Comparison of ENCODE assay signal across 8 cellular contexts in the genomic region with DNA sequence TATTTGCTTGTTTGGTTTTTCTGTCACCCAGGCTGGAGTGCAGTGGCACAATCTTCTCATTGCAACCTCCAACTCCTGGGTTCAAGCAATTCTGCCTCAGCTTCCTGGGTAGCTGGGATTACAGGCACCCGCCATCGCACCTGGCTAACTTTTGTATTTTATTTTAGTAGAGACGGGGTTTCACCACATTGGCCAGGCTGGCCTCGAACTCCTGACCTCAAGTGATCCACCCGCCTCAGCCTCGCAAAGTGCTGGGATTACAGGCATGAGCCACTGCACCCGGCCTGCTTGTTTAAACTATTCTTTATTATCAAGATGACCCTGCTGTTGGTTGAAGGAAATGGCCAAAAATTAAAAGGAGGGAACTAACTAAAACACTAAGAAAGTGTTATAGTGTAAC. TPM values are rescaled to one million over a fixed set of nuclear protein-coding genes. Genes with fewer than 3 reads are reported as not detected.
DNase-seq lines count a peak whose midpoint lies in the region; ATAC-seq, FAIRE-seq and TF ChIP-seq lines count a peak whose summit lies in the region.
"Not testable (repeated sequence)": the region's sequence is repeated elsewhere in the genome, so short reads cannot be mapped to it uniquely, and the experiment has no call there.

No MANE protein-coding gene starts in this region.

- POLR2A ChIA-PET in OCI-LY7 (lab: Charles Lee): interaction anchor here (0.5 to 3.1 kb wide), 5 partner anchors 8 to 46 kb away, joined by 3 to 10 read pairs (median 3); no protein-coding TSS in a partner anchor
- POLR2A ChIA-PET in activated CD8-positive, alpha-beta T cell treated with anti-CD3 and anti-CD28 coated beads for 36 hours (lab: Charles Lee); HepG2 (lab: Yijun Ruan, JAX): not testable (repeated sequence)

- not testable (repeated sequence) for H3K9ac ChIP-seq in BLaER1; HepG2 (ENCODE audit: insufficient read depth, low read depth, low read length)

- H3K4me1 Mint-ChIP-seq in activated CD8-positive, alpha-beta T cell treated with anti-CD3 and anti-CD28 coated beads for 36 hours (ENCODE audit: low read depth): peaks cover 78% of the 10 kb centered on the region
- H3K4me1 Mint-ChIP-seq in activated T-helper 17 cell treated with anti-CD3 and anti-CD28 coated beads, Interleukin-2, amount 50 U/mL, for 72 hours: peaks cover 44% of the 10 kb centered on the region
- peaks cover 56 to 90% of the 10 kb centered on the region in 2 donors for H3K4me1 Mint-ChIP-seq in effector memory CD8-positive, alpha-beta T cell (ENCODE audit: low read depth in 2 of 2)

- TF ChIP-seq CTCF in OCI-LY7 (conservative IDR thresholded peaks at IDR 0.05; ENCODE audit: low read length); activated CD8-positive, alpha-beta T cell treated with anti-CD3 and anti-CD28 coated beads for 36 hours (IDR thresholded peaks at IDR 0.05); HepG2 (CRISPR knock-in tag; IDR thresholded peaks at IDR 0.05): not testable (repeated sequence)

- in situ Hi-C loops in HepG2 (cut with HindIII; ENCODE audit: extremely low pct_ligation_motif_present, low pct_unique_long_range_greater_than_20kb): loop anchor here (10.0 kb wide), 1 partner anchor 251 kb away; no protein-coding TSS in a partner anchor

- not testable (repeated sequence) for H3K9me3 Mint-ChIP-seq in activated CD8-positive, alpha-beta T cell treated with anti-CD3 and anti-CD28 coated beads for 36 hours; activated T-helper 17 cell treated with anti-CD3 and anti-CD28 coated beads, Interleukin-2, amount 50 U/mL, for 72 hours; effector memory CD8-positive, alpha-beta T cell

- peak overlapping the region; percentile 32 for H3K27ac Mint-ChIP-seq in activated CD8-positive, alpha-beta T cell treated with anti-CD3 and anti-CD28 coated beads for 36 hours
- H3K27ac Mint-ChIP-seq in activated T-helper 17 cell treated with anti-CD3 and anti-CD28 coated beads, Interleukin-2, amount 50 U/mL, for 72 hours: not testable (repeated sequence)
- peak overlapping the region; percentile 46 to 56 for H3K27ac Mint-ChIP-seq in effector memory CD8-positive, alpha-beta T cell

- CTCF ChIA-PET in OCI-LY7 (lab: Charles Lee; ENCODE audit: unreplicated experiment); HepG2 (lab: Yijun Ruan, JAX; ENCODE audit: low intra/inter-chr PET ratio, low total read pairs): not testable (repeated sequence)
- CTCF ChIA-PET in activated CD8-positive, alpha-beta T cell treated with anti-CD3 and anti-CD28 coated beads for 36 hours (lab: Charles Lee): interaction anchor here (0.6 to 0.8 kb wide), 2 partner anchors 21 to 129 kb away, joined by 3 read pairs; no protein-coding TSS in a partner anchor

- not testable (repeated sequence) for TF ChIP-seq EP300 in HepG2 (IDR thresholded peaks at IDR 0.05; ENCODE audit: low read depth in 2 of 2, low read length in 2 of 2); HepG2 (CRISPR knock-in tag; IDR thresholded peaks at IDR 0.05; ENCODE audit: borderline replicate concordance)

- H3K4me3 Mint-ChIP-seq in activated CD8-positive, alpha-beta T cell treated with anti-CD3 and anti-CD28 coated beads for 36 hours: not testable (repeated sequence)
- peak overlapping the region; percentile 44 for H3K4me3 Mint-ChIP-seq in activated T-helper 17 cell treated with anti-CD3 and anti-CD28 coated beads, Interleukin-2, amount 50 U/mL, for 72 hours
- H3K4me3 Mint-ChIP-seq in effector memory CD8-positive, alpha-beta T cell: peak overlapping the region; percentile 58 to 67

- H3K9me2 ChIP-seq in OCI-LY7 (ENCODE audit: insufficient read depth, low read length): not testable (repeated sequence)

- H3K36me3 Mint-ChIP-seq in activated CD8-positive, alpha-beta T cell treated with anti-CD3 and anti-CD28 coated beads for 36 hours (ENCODE audit: low read depth): peaks cover 34% of the 10 kb centered on the region
- H3K36me3 Mint-ChIP-seq in activated T-helper 17 cell treated with anti-CD3 and anti-CD28 coated beads, Interleukin-2, amount 50 U/mL, for 72 hours (ENCODE audit: low read depth): peaks cover 88% of the 10 kb centered on the region
- H3K36me3 Mint-ChIP-seq in effector memory CD8-positive, alpha-beta T cell (ENCODE audit: insufficient read depth): peaks cover 66% of the 10 kb centered on the region

- H3K27me3 ChIP-seq in BLaER1; HepG2 (ENCODE audit: control insufficient read depth in 1 of 2, insufficient read depth in 2 of 2, low read length in 2 of 2): not testable (repeated sequence)

- not testable (repeated sequence) for ATAC-seq in activated CD8-positive, alpha-beta T cell treated with anti-CD3 and anti-CD28 coated beads for 36 hours; activated T-helper 17 cell treated with anti-CD3 and anti-CD28 coated beads, Interleukin-2, amount 50 U/mL, for 72 hours (replicated peaks); effector memory CD8-positive, alpha-beta T cell (replicated peaks); HepG2

- not testable (repeated sequence) for DNase-seq in GM12892 (ENCODE audit: insufficient read length); OCI-LY7 (ENCODE audit: low spot score); activated CD8-positive, alpha-beta T cell treated with anti-CD3 and anti-CD28 coated beads for 36 hours; effector memory CD8-positive, alpha-beta T cell; HepG2 (ENCODE audit: low spot score)
- peak; percentile 21 for DNase-seq in stimulated activated CD8-positive, alpha-beta memory T cell treated with anti-CD3 and anti-CD28 coated beads, Interleukin-4, amount 100 ng/mL, for 48 hours

- not testable (repeated sequence) for H3K9me3 ChIP-seq in BLaER1; OCI-LY7 (ENCODE audit: low read length); HepG2 (ENCODE audit: low read length)

- FAIRE-seq in GM12892 (lab: Jason Lieb, UNC); HepG2 (lab: Jason Lieb, UNC): not testable (repeated sequence)

- TF ChIP-seq RAD21 in HepG2 (CRISPR knock-in tag; IDR thresholded peaks at IDR 0.05): not testable (repeated sequence)

- intact Hi-C loops in OCI-LY7 (cut with micrococcal nuclease; ENCODE audit: unreplicated experiment): loop anchor here (5.0 kb wide), 1 partner anchor 93 kb away; no protein-coding TSS in a partner anchor
- intact Hi-C loops in activated CD8-positive, alpha-beta T cell treated with anti-CD3 and anti-CD28 coated beads for 36 hours (cut with micrococcal nuclease): not testable (repeated sequence)
- intact Hi-C loops in HepG2 (cut with micrococcal nuclease; ENCODE audit: unreplicated experiment): loop anchor here (5.0 kb wide), 1 partner anchor 93 kb away; no protein-coding TSS in a partner anchor

- not testable (repeated sequence) for H2AFZ ChIP-seq in OCI-LY7 (ENCODE audit: low read length); HepG2 (ENCODE audit: low read length)

- H3K4me3 ChIP-seq in BLaER1; OCI-LY7 (ENCODE audit: low read depth, low read length, poor library complexity, severe bottlenecking); HepG2 (replicated peaks in 1 of 3; ENCODE audit: insufficient read depth in 1 of 3, low read depth in 2 of 3, low read length in 3 of 3): not testable (repeated sequence)

- TF ChIP-seq POLR2A in GM12892 (IDR thresholded peaks at IDR 0.05; ENCODE audit: low read depth, low read length): 0 out of 2 replicates have a peak, but pooled peaks have one; percentile 26
- TF ChIP-seq POLR2A in HepG2 (IDR thresholded peaks at IDR 0.05; ENCODE audit: insufficient read depth in 1 of 2, low read depth in 2 of 2, low read length in 2 of 2): not testable (repeated sequence)

- WGBS in HepG2 (ENCODE audit: low lambda C conversion rate): 56% methylated on average over 7 of the region's 7 CpGs

- H3K79me2 ChIP-seq in OCI-LY7 (ENCODE audit: insufficient read depth, low read depth, low read length) (peaks cover 100% of the 10 kb centered on the region), HepG2 (ENCODE audit: insufficient read depth, low read length) (peaks cover 100% of the 10 kb centered on the region)

- not testable (repeated sequence) for BruUV-seq in OCI-LY7 (replicated peaks; lab: Mats Ljungman, UMichigan); HepG2 (replicated peaks; lab: Mats Ljungman, UMichigan)

- H3K27me3 Mint-ChIP-seq in activated CD8-positive, alpha-beta T cell treated with anti-CD3 and anti-CD28 coated beads for 36 hours; activated T-helper 17 cell treated with anti-CD3 and anti-CD28 coated beads, Interleukin-2, amount 50 U/mL, for 72 hours; effector memory CD8-positive, alpha-beta T cell: not testable (repeated sequence)

- not testable (repeated sequence) for H3K27ac ChIP-seq in BLaER1; OCI-LY7 (ENCODE audit: low read depth, low read length, poor library complexity, severe bottlenecking); HepG2 (ENCODE audit: extremely low read length, insufficient read depth, low read length)

- peaks cover 100% of the 10 kb centered on the region for H4K20me1 ChIP-seq in BLaER1
- peaks cover 84% of the 10 kb centered on the region for H4K20me1 ChIP-seq in OCI-LY7 (ENCODE audit: insufficient read depth, low read length)
- H4K20me1 ChIP-seq in HepG2 (ENCODE audit: insufficient read depth, low read length): peaks cover 99% of the 10 kb centered on the region

- H3K4me2 ChIP-seq in BLaER1: peak overlapping the region; percentile 8; the same call in 1 of the 2 replicates
- peak overlapping the region; percentile 92; the same call in 1 of the 2 replicates for H3K4me2 ChIP-seq in OCI-LY7 (ENCODE audit: low read length)
- peak overlapping the region; percentile 11; the same call in 1 of the 2 replicates for H3K4me2 ChIP-seq in HepG2 (ENCODE audit: low read depth, low read length)

- H3K36me3 ChIP-seq in BLaER1: peaks cover 36% of the 10 kb centered on the region
- H3K36me3 ChIP-seq in OCI-LY7 (ENCODE audit: insufficient read depth, low read length): peaks cover 96% of the 10 kb centered on the region
- peaks cover 3 to 12% of the 10 kb centered on the region in 2 experiments; a peak in 3 of 5 replicates for H3K36me3 ChIP-seq in HepG2 (replicated peaks in 1 of 2; ENCODE audit: control insufficient read depth in 1 of 2, insufficient read depth in 2 of 2, low read length in 2 of 2)

- H3K4me1 ChIP-seq in BLaER1: peaks cover 47% of the 10 kb centered on the region
- peaks cover 42% of the 10 kb centered on the region for H3K4me1 ChIP-seq in OCI-LY7 (ENCODE audit: insufficient read depth, low read length, poor library complexity, severe bottlenecking)
- H3K4me1 ChIP-seq in HepG2 (ENCODE audit: insufficient read depth, low read length): peaks cover 69% of the 10 kb centered on the region

RNA-seq across cellular contexts. Expression of a gene that starts 6.2 kb away (rescaled TPM):
- 86.8 TPM for polyA plus RNA-seq in GM12892 (2012; ENCODE audit: missing spikeins)
- total RNA-seq in OCI-LY7 (2014; rRNA removed; shearing (Covaris generic)): 41.4 and 44.9 TPM in 2 replicates
- 129 TPM in 2 replicates for total RNA-seq in OCI-LY7 (2022)
- 10 to 100 TPM; 86.3 to 86.5 TPM for total RNA-seq in activated CD8-positive, alpha-beta T cell treated with anti-CD3 and anti-CD28 coated beads for 36 hours
- 100 to 1,000 TPM; 116 to 127 TPM for total RNA-seq in activated T-helper 17 cell treated with anti-CD3 and anti-CD28 coated beads, Interleukin-2, amount 50 U/mL, for 72 hours
- 39.1 and 52.7 TPM in 2 replicates for total RNA-seq in HepG2 (2016; rRNA removed; fragmentation: Illumina TruSeq; extraction: Trizol)
- 9.7 and 11.8 TPM in 2 replicates for total RNA-seq in HepG2 (2016; cell fraction: cytosol; rRNA removed; fragmentation: Illumina TruSeq; extraction: Trizol; ENCODE audit: low read depth)
- total RNA-seq in HepG2 (2016; cell fraction: insoluble cytoplasmic fraction; rRNA removed; fragmentation: Illumina TruSeq; extraction: Trizol): 42.4 and 53.4 TPM in 2 replicates
- total RNA-seq in HepG2 (2016; cell fraction: membrane; rRNA removed; fragmentation: Illumina TruSeq; extraction: Trizol): 18.1 and 19.9 TPM in 2 replicates
- 58.6 and 59.9 TPM in 2 replicates for total RNA-seq in HepG2 (2016; cell fraction: nucleus; rRNA removed; fragmentation: Illumina TruSeq; extraction: Trizol)
- polyA plus RNA-seq in HepG2 (2011; rRNA removed): 38.5 and 41.6 TPM in 2 replicates
- polyA plus RNA-seq in HepG2 (2011; cell fraction: cytosol; rRNA removed): 17.7 and 19.0 TPM in 2 replicates
- 52.2 and 74.4 TPM in 2 replicates for polyA plus RNA-seq in HepG2 (2011; cell fraction: nucleus; rRNA removed)
- 22.3 and 41.5 TPM in 2 replicates for polyA plus RNA-seq in HepG2 (2012)
- 11.2 and 11.6 TPM in 2 replicates for polyA plus RNA-seq in HepG2 (2016; cell fraction: cytosol; fragmentation: Illumina TruSeq; extraction: Trizol; ENCODE audit: low read depth)
- polyA plus RNA-seq in HepG2 (2016; cell fraction: insoluble cytoplasmic fraction; fragmentation: Illumina TruSeq; extraction: Trizol; ENCODE audit: low read depth): 117 and 127 TPM in 2 replicates
- 23.2 and 23.3 TPM in 2 replicates for polyA plus RNA-seq in HepG2 (2016; cell fraction: membrane; fragmentation: Illumina TruSeq; extraction: Trizol; ENCODE audit: low read depth)
- polyA plus RNA-seq in HepG2 (2016; cell fraction: nucleus; fragmentation: Illumina TruSeq; extraction: Trizol; ENCODE audit: insufficient read depth, low read depth): 182 and 185 TPM in 2 replicates
- 28.3 and 56.1 TPM in 2 replicates for polyA minus RNA-seq in HepG2 (2011; rRNA and poly(A)+ RNA removed; ENCODE audit: low replicate concordance)
- polyA minus RNA-seq in HepG2 (2011; cell fraction: cytosol; rRNA and poly(A)+ RNA removed): 14.5 and 23.9 TPM in 2 replicates
- 117 and 142 TPM in 2 replicates for polyA minus RNA-seq in HepG2 (2011; cell fraction: nucleus; rRNA and poly(A)+ RNA removed)

RNA-seq across cellular contexts. Expression of a gene that starts 55.3 kb away (rescaled TPM):
- 33.7 TPM for polyA plus RNA-seq in GM12892 (2012; ENCODE audit: missing spikeins)
- total RNA-seq in OCI-LY7 (2014; rRNA removed; shearing (Covaris generic)): 41.1 and 48.7 TPM in 2 replicates
- total RNA-seq in OCI-LY7 (2022) (94.3 and 108 TPM in 2 replicates), HepG2 (2016; rRNA removed; fragmentation: Illumina TruSeq; extraction: Trizol) (37.7 and 51.2 TPM in 2 replicates)
- total RNA-seq in activated CD8-positive, alpha-beta T cell treated with anti-CD3 and anti-CD28 coated beads for 36 hours: 1 to 10 TPM in 1 of 2 experiments, under 1 TPM in 1; 0.61 to 1.1 TPM
- total RNA-seq in activated T-helper 17 cell treated with anti-CD3 and anti-CD28 coated beads, Interleukin-2, amount 50 U/mL, for 72 hours: under 1 TPM; 0.42 to 0.67 TPM
- total RNA-seq in HepG2 (2016; cell fraction: cytosol; rRNA removed; fragmentation: Illumina TruSeq; extraction: Trizol; ENCODE audit: low read depth): 71.8 and 87.5 TPM in 2 replicates
- total RNA-seq in HepG2 (2016; cell fraction: insoluble cytoplasmic fraction; rRNA removed; fragmentation: Illumina TruSeq; extraction: Trizol): 37.5 and 48.2 TPM in 2 replicates
- total RNA-seq in HepG2 (2016; cell fraction: membrane; rRNA removed; fragmentation: Illumina TruSeq; extraction: Trizol): 36.5 and 37.4 TPM in 2 replicates
- 54.6 and 65.1 TPM in 2 replicates for total RNA-seq in HepG2 (2016; cell fraction: nucleus; rRNA removed; fragmentation: Illumina TruSeq; extraction: Trizol)
- polyA plus RNA-seq in HepG2 (2011; rRNA removed): 33.5 and 39.5 TPM in 2 replicates
- polyA plus RNA-seq in HepG2 (2011; cell fraction: cytosol; rRNA removed): 28.4 and 31.3 TPM in 2 replicates
- polyA plus RNA-seq in HepG2 (2011; cell fraction: nucleus; rRNA removed): 39.8 and 40.6 TPM in 2 replicates
- polyA plus RNA-seq in HepG2 (2012): 30.9 and 39.1 TPM in 2 replicates
- polyA plus RNA-seq in HepG2 (2016; cell fraction: cytosol; fragmentation: Illumina TruSeq; extraction: Trizol; ENCODE audit: low read depth): 4.7 and 5.5 TPM in 2 replicates
- 55.0 and 58.1 TPM in 2 replicates for polyA plus RNA-seq in HepG2 (2016; cell fraction: insoluble cytoplasmic fraction; fragmentation: Illumina TruSeq; extraction: Trizol; ENCODE audit: low read depth)
- polyA plus RNA-seq in HepG2 (2016; cell fraction: membrane; fragmentation: Illumina TruSeq; extraction: Trizol; ENCODE audit: low read depth): 15.7 and 16.9 TPM in 2 replicates
- 65.0 and 67.9 TPM in 2 replicates for polyA plus RNA-seq in HepG2 (2016; cell fraction: nucleus; fragmentation: Illumina TruSeq; extraction: Trizol; ENCODE audit: insufficient read depth, low read depth)
- 53.1 and 80.7 TPM in 2 replicates for polyA minus RNA-seq in HepG2 (2011; rRNA and poly(A)+ RNA removed; ENCODE audit: low replicate concordance)
- 52.8 and 73.7 TPM in 2 replicates for polyA minus RNA-seq in HepG2 (2011; cell fraction: cytosol; rRNA and poly(A)+ RNA removed)
- polyA minus RNA-seq in HepG2 (2011; cell fraction: nucleus; rRNA and poly(A)+ RNA removed): 108 and 117 TPM in 2 replicates

Comparison
In these comparisons a context has a peak if more than half of its experiments do, and no peak if none do; other contexts are left out.
1. H3K4me2 ChIP-seq: peak in every context shown above with its lines; median percentile 92 in OCI-LY7; 11 in HepG2; 8 in BLaER1.
2. RNA of a gene that starts 55.3 kb away (total RNA-seq): 41.1 to 108 TPM in OCI-LY7 and 36.5 to 87.5 TPM in HepG2; 0.61 to 1.1 TPM in activated CD8-positive, alpha-beta T cell treated with anti-CD3 and anti-CD28 coated beads for 36 hours and 0.42 to 0.67 TPM in activated T-helper 17 cell treated with anti-CD3 and anti-CD28 coated beads, Interleukin-2, amount 50 U/mL, for 72 hours; every median in the first group is over 10 times any median in the second.